Comparison of ENCODE assay signal across 19 cellular contexts in the genomic region with DNA sequence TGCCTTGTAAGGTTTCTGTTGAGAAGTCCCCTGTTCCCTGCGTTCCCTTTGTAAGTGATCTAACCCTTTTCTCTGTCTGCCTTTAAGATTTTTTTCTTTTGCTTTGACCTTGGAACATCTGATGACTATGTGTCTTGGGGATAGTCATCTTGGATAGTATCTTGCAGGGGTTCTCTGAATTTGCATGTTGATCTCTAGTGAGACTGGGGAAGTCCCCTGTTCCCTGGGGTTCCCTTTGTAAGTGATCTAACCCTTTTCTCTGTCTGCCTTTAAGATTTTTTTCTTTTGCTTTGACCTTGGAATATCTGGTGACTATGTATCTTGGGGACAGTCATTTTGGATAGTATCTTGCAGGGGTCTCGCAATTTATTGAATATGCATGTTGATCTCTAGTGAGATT. TPM values are rescaled to one million over a fixed set of nuclear protein-coding genes. Genes with fewer than 3 reads are reported as not detected.
A peak's percentile ranks its signal among the peaks of the same experiment; 100 is the strongest.
DNase-seq lines count a peak whose midpoint lies in the region; ATAC-seq lines count a peak whose summit lies in the region.
"Had no signal": no experiment of that assay in that cellular context is flagged by ENCODE, and none has a peak within 500 bp of the region (broad histone marks: within the 10 kb centered on the region; RNA-seq: fewer than 3 reads in every experiment).

No MANE protein-coding gene starts in this region.

- peaks cover 2% of the 10 kb centered on the region for H3K9me3 Mint-ChIP-seq in activated CD4-positive, alpha-beta T cell treated with anti-CD3 and anti-CD28 coated beads for 36 hours (ENCODE audit: low read depth)
- H3K9me3 Mint-ChIP-seq in activated CD4-positive, alpha-beta T cell treated with anti-CD3 and anti-CD28 coated beads, Interleukin-2, amount 10 ng/mL, durations not matched to agents 24 days and 14 days = no peaks in the 10 kb centered on the region

- no peaks in the 10 kb centered on the region for H3K36me3 Mint-ChIP-seq in activated CD4-positive, alpha-beta T cell treated with anti-CD3 and anti-CD28 coated beads for 36 hours (ENCODE audit: low read depth)
- no peaks in the 10 kb centered on the region for H3K36me3 Mint-ChIP-seq in activated CD4-positive, alpha-beta T cell treated with anti-CD3 and anti-CD28 coated beads, Interleukin-2, amount 10 ng/mL, durations not matched to agents 24 days and 14 days (ENCODE audit: low read depth)

- ATAC-seq in activated CD4-positive, alpha-beta T cell treated with anti-CD3 and anti-CD28 coated beads for 36 hours = peak; percentile 63
- ATAC-seq in GM21723 (IDR thresholded peaks at IDR 0.05; ENCODE audit: unreplicated experiment) (peak; percentile 63), HG03342 (IDR thresholded peaks at IDR 0.05; ENCODE audit: unreplicated experiment) (peak; percentile 56), left cardiac atrium (no peak), HG03571 (IDR thresholded peaks at IDR 0.05; ENCODE audit: unreplicated experiment) (no peak)
- ATAC-seq: activated T-cell treated with anti-CD3 and anti-CD28 coated beads, Interleukin-2, amount 50 U/mL, for 72 hours; mucosa of descending colon had no signal

- no peaks in the 10 kb centered on the region for H3K4me1 Mint-ChIP-seq in activated CD4-positive, alpha-beta T cell treated with anti-CD3 and anti-CD28 coated beads for 36 hours
- no peaks in the 10 kb centered on the region for H3K4me1 Mint-ChIP-seq in activated CD4-positive, alpha-beta T cell treated with anti-CD3 and anti-CD28 coated beads, Interleukin-2, amount 10 ng/mL, durations not matched to agents 24 days and 14 days

- H3K27me3 Mint-ChIP-seq in activated CD4-positive, alpha-beta T cell treated with anti-CD3 and anti-CD28 coated beads for 36 hours = peaks cover 14% of the 10 kb centered on the region
- H3K27me3 Mint-ChIP-seq in activated CD4-positive, alpha-beta T cell treated with anti-CD3 and anti-CD28 coated beads, Interleukin-2, amount 10 ng/mL, durations not matched to agents 24 days and 14 days = peaks cover 13% of the 10 kb centered on the region

- no peak overlapping the region for H3K27ac Mint-ChIP-seq in activated CD4-positive, alpha-beta T cell treated with anti-CD3 and anti-CD28 coated beads for 36 hours
- H3K27ac Mint-ChIP-seq in activated CD4-positive, alpha-beta T cell treated with anti-CD3 and anti-CD28 coated beads, Interleukin-2, amount 10 ng/mL, durations not matched to agents 24 days and 14 days = no peak overlapping the region
- H3K27ac Mint-ChIP-seq: activated T-cell treated with anti-CD3 and anti-CD28 coated beads, Interleukin-2, amount 50 U/mL, for 72 hours had no signal

- intact Hi-C loops in activated CD4-positive, alpha-beta T cell treated with anti-CD3 and anti-CD28 coated beads for 36 hours (cut with DNase I, micrococcal nuclease) = no loop called here
- intact Hi-C loops in activated CD4-positive, alpha-beta T cell treated with anti-CD3 and anti-CD28 coated beads, Interleukin-2, amount 10 ng/mL, durations not matched to agents 24 days and 14 days (cut with micrococcal nuclease) = no loop called here
- intact Hi-C loops in left cardiac atrium (cut with DNase I) = loop anchor here in 1 of 2 donors (10.0 kb wide), 1 partner anchor 237 kb away; no protein-coding TSS in a partner anchor

- POLR2A ChIA-PET in activated CD4-positive, alpha-beta T cell treated with anti-CD3 and anti-CD28 coated beads for 36 hours (lab: Charles Lee) = no interaction called here

- DNase-seq in activated CD4-positive, alpha-beta T cell treated with anti-CD3 and anti-CD28 coated beads for 36 hours = no peak
- no peak for DNase-seq in activated CD4-positive, alpha-beta T cell treated with anti-CD3 and anti-CD28 coated beads, Interleukin-2, amount 10 ng/mL, durations not matched to agents 24 days and 14 days
- DNase-seq in left cardiac atrium (no peak), NCI-H187 (lab: John Stamatoyannopoulos, UW) (no peak), NCI-H748 treated with DMSO at 0.1 percent for 48 hours (lab: John Stamatoyannopoulos, UW) (no peak)
- DNase-seq: activated naive CD4-positive, alpha-beta T cell treated with anti-CD3 and anti-CD28 coated beads, Interleukin-2, amount 50 U/mL, for 16 hours; activated T-cell treated with anti-CD3 and anti-CD28 coated beads, Interleukin-2, amount 50 U/mL, for 72 hours; AML-193; cerebellar nuclear complex; COR-L47; foreskin fibroblast; mucosa of descending colon; NCI-H146; NCI-H69; stimulated activated CD4-positive, alpha-beta T cell treated with anti-CD3 and anti-CD28 coated beads, Interleukin-2, amount 100 ng/mL, for 24 hours; trophoblast cell had no signal

- H3K4me3 Mint-ChIP-seq in activated CD4-positive, alpha-beta T cell treated with anti-CD3 and anti-CD28 coated beads for 36 hours = no peak overlapping the region
- no peak overlapping the region for H3K4me3 Mint-ChIP-seq in activated CD4-positive, alpha-beta T cell treated with anti-CD3 and anti-CD28 coated beads, Interleukin-2, amount 10 ng/mL, durations not matched to agents 24 days and 14 days
- H3K4me3 Mint-ChIP-seq: activated T-cell treated with anti-CD3 and anti-CD28 coated beads, Interleukin-2, amount 50 U/mL, for 72 hours had no signal

- CTCF ChIA-PET in activated CD4-positive, alpha-beta T cell treated with anti-CD3 and anti-CD28 coated beads for 36 hours (lab: Charles Lee) = no interaction called here

RNA-seq across cellular contexts. Expression of a gene that starts 38.2 kb away (rescaled TPM):
- total RNA-seq in activated CD4-positive, alpha-beta T cell treated with anti-CD3 and anti-CD28 coated beads for 36 hours = 10 to 100 TPM; 38.8 to 55.9 TPM
- 53.1 and 53.6 TPM in 2 replicates for total RNA-seq in activated CD4-positive, alpha-beta T cell treated with anti-CD3 and anti-CD28 coated beads, Interleukin-2, amount 10 ng/mL, durations not matched to agents 24 days and 14 days
- total RNA-seq in left cardiac atrium = 10 to 100 TPM; 11.9 to 14.7 TPM

Comparison
In these comparisons a context has a peak if more than half of its experiments do, and no peak if none do; other contexts are left out.
1. ATAC-seq: peak in activated CD4-positive, alpha-beta T cell treated with anti-CD3 and anti-CD28 coated beads for 36 hours (single experiment), GM21723 (single experiment) and HG03342 (single experiment); none in left cardiac atrium (0 of 2) and HG03571 (single experiment).